8 cellular contexts compared by ENCODE assay signal in the genomic region with DNA sequence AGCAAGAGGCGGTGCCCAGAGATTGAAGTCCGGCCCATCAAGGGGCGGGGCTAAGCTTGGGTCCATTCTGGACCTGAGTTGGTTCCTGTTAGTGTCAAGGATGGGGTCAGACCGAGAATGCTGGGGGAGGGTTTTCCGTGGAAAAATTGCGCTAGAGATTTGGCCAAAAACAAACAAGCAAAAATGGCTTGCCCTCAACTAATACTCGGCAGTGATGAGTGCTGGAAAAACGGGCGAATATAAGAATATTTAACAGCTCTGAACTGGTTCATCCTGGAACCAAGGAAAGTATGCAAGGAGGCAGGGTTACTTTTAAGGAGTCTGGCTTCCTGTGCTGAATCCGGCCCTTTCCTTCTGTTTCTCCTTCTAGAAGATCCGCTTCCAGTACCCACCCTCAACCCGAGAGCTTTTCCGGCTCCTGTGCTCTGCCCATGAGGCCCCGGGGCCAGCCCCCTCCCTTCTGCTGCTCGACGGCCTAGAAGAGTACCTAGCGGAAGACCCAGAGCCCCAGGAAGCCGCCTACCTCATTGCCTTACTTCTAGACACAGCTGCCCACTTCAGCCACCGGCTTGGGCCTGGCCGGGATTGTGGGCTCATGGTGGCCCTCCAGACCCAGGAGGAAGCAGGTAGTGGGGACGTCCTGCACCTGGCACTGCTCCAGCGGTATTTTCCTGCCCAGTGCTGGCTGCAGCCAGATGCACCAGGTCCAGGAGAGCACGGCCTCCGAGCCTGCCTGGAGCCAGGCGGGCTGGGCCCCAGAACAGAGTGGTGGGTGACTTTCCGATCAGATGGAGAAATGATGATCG. TPM values are rescaled to one million over a fixed set of nuclear protein-coding genes. Genes with fewer than 3 reads are reported as not detected.
DNase-seq lines count a peak whose midpoint lies in the region; ATAC-seq and TF ChIP-seq lines count a peak whose summit lies in the region.

No MANE protein-coding gene starts in this region.

- H3K9me2 ChIP-seq in OCI-LY7 (ENCODE audit: insufficient read depth, low read length), result no peaks in the 10 kb centered on the region

- no peak overlapping the region for H3K4me3 Mint-ChIP-seq in activated T-cell treated with anti-CD3 and anti-CD28 coated beads, Interleukin-2, amount 50 U/mL, for 72 hours
- H3K4me3 Mint-ChIP-seq in osteocyte (ENCODE audit: unreplicated experiment), result no peak overlapping the region

- no peak for TF ChIP-seq CTCF in OCI-LY7 (conservative IDR thresholded peaks at IDR 0.05; ENCODE audit: low read length)
- no peak for TF ChIP-seq CTCF in fibroblast of the aortic adventitia (IDR thresholded peaks at IDR 0.05; ENCODE audit: insufficient read depth, low read length)
- TF ChIP-seq CTCF in prostate gland (IDR thresholded peaks at IDR 0.05), result peak in 1 of 4 experiments; percentile 5
- TF ChIP-seq CTCF in osteocyte (IDR thresholded peaks at IDR 0.05), result no peak

- H3K9me3 ChIP-seq in OCI-LY7 (ENCODE audit: low read length) (no peaks in the 10 kb centered on the region), prostate gland (no peaks in the 10 kb centered on the region)

- H3K4me1 ChIP-seq in OCI-LY7 (ENCODE audit: insufficient read depth, low read length, poor library complexity, severe bottlenecking), result peaks cover 48% of the 10 kb centered on the region
- peaks cover 9% of the 10 kb centered on the region for H3K4me1 ChIP-seq in prostate gland (replicated peaks)

- DNase-seq in Right ventricle myocardium superior (peak; percentile 76), Right ventricle myocardium inferior (ENCODE audit: missing footprints) (no peak), OCI-LY7 (ENCODE audit: low spot score) (peak; percentile 92), fibroblast of the aortic adventitia (ENCODE audit: low read depth) (no peak), prostate gland (ENCODE audit: low spot score) (peak; percentile 41), A172 (ENCODE audit: low spot score) (no peak), osteocyte (ENCODE audit: extremely low spot score, unreplicated experiment) (no peak)
- peak; percentile 80 to 84 for DNase-seq in activated T-cell treated with anti-CD3 and anti-CD28 coated beads, Interleukin-2, amount 50 U/mL, for 72 hours

- peaks cover 26% of the 10 kb centered on the region for H3K79me2 ChIP-seq in OCI-LY7 (ENCODE audit: insufficient read depth, low read depth, low read length)

- BruUV-seq in OCI-LY7 (replicated peaks; lab: Mats Ljungman, UMichigan), result TSS peak; percentile 97

- CTCF ChIA-PET in OCI-LY7 (lab: Charles Lee; ENCODE audit: unreplicated experiment), result interaction anchor here (0.6 to 2.6 kb wide), 6 partner anchors 30 to 1468 kb away, joined by 3 to 11 read pairs (median 3); no protein-coding TSS in a partner anchor

- H3K27me3 ChIP-seq in prostate gland (replicated peaks; ENCODE audit: insufficient read depth), result no peaks in the 10 kb centered on the region

- peak overlapping the region; percentile 87 for H3K4me3 ChIP-seq in OCI-LY7 (ENCODE audit: low read depth, low read length, poor library complexity, severe bottlenecking)
- H3K4me3 ChIP-seq in fibroblast of the aortic adventitia (ENCODE audit: low read depth, low read length), result peak overlapping the region; percentile 65
- peak overlapping the region; percentile 29 to 39 for H3K4me3 ChIP-seq in prostate gland

- H2AFZ ChIP-seq in OCI-LY7 (ENCODE audit: low read length), result peak overlapping the region; percentile 10; the same call in 1 of the 2 replicates

- H3K4me1 Mint-ChIP-seq in activated T-cell treated with anti-CD3 and anti-CD28 coated beads, Interleukin-2, amount 50 U/mL, for 72 hours (ENCODE audit: low read depth), result peaks cover 52% of the 10 kb centered on the region
- H3K4me1 Mint-ChIP-seq in osteocyte (ENCODE audit: unreplicated experiment), result peaks cover 26% of the 10 kb centered on the region

- H3K36me3 ChIP-seq in OCI-LY7 (ENCODE audit: insufficient read depth, low read length) (peaks cover 18% of the 10 kb centered on the region; the same call in 1 of the 2 replicates), prostate gland (no peaks in the 10 kb centered on the region)

- intact Hi-C loops in Right ventricle myocardium superior (cut with DNase I) (no loop called here), Right ventricle myocardium inferior (cut with DNase I) (loop anchor here (2.0 to 5.0 kb wide), 3 partner anchors 29 to 72 kb away; partner anchors contain the start of genes CCDC159, ODAD3, PRKCSH and TMEM205), OCI-LY7 (cut with micrococcal nuclease; ENCODE audit: unreplicated experiment) (loop anchor here (2.0 kb wide), 2 partner anchors 29 to 83 kb away; partner anchors contain the start of genes CCDC159 and TMEM205), prostate gland (cut with DNase I) (loop anchor here (5.0 kb wide), 1 partner anchor 38 kb away; the partner anchor contains the start of gene RAB3D)

- no peak overlapping the region for H3K27ac Mint-ChIP-seq in activated T-cell treated with anti-CD3 and anti-CD28 coated beads, Interleukin-2, amount 50 U/mL, for 72 hours
- no peak overlapping the region for H3K27ac Mint-ChIP-seq in osteocyte (ENCODE audit: unreplicated experiment)

- peak overlapping the region; percentile 80 for H3K27ac ChIP-seq in OCI-LY7 (ENCODE audit: low read depth, low read length, poor library complexity, severe bottlenecking)
- H3K27ac ChIP-seq in prostate gland, result peak overlapping the region; percentile 89 to 94

- TF ChIP-seq POLR2A in prostate gland (IDR thresholded peaks at IDR 0.05), result peak; percentile 82

- no peaks in the 10 kb centered on the region for H4K20me1 ChIP-seq in OCI-LY7 (ENCODE audit: insufficient read depth, low read length)

- H3K9me3 Mint-ChIP-seq in activated T-cell treated with anti-CD3 and anti-CD28 coated beads, Interleukin-2, amount 50 U/mL, for 72 hours, result peaks cover 0 to 2% of the 10 kb centered on the region in 2 donors
- no peaks in the 10 kb centered on the region for H3K9me3 Mint-ChIP-seq in osteocyte (ENCODE audit: unreplicated experiment)

- no peaks in the 10 kb centered on the region for H3K27me3 Mint-ChIP-seq in activated T-cell treated with anti-CD3 and anti-CD28 coated beads, Interleukin-2, amount 50 U/mL, for 72 hours (ENCODE audit: low read depth)
- no peaks in the 10 kb centered on the region for H3K27me3 Mint-ChIP-seq in osteocyte (ENCODE audit: unreplicated experiment)

- POLR2A ChIA-PET in OCI-LY7 (lab: Charles Lee), result interaction anchor here (0.6 to 2.3 kb wide), 16 partner anchors 12 to 402 kb away, joined by 3 to 10 read pairs (median 4); partner anchors contain the start of genes CCDC159, ELOF1 and TSPAN16

- peaks cover 8 to 15% of the 10 kb centered on the region in 2 donors for H3K36me3 Mint-ChIP-seq in activated T-cell treated with anti-CD3 and anti-CD28 coated beads, Interleukin-2, amount 50 U/mL, for 72 hours (ENCODE audit: insufficient read depth in 2 of 2)
- no peaks in the 10 kb centered on the region for H3K36me3 Mint-ChIP-seq in osteocyte (ENCODE audit: unreplicated experiment)

- H3K4me2 ChIP-seq in OCI-LY7 (ENCODE audit: low read length), result peak overlapping the region; percentile 73

- ATAC-seq in Right ventricle myocardium superior (ENCODE audit: poor library complexity) (peak; percentile 7), Right ventricle myocardium inferior (no peak)
- ATAC-seq in activated T-cell treated with anti-CD3 and anti-CD28 coated beads, Interleukin-2, amount 50 U/mL, for 72 hours (replicated peaks in 1 of 2), result peak; percentile 46 to 47

- 6% methylated on average over 27 of the region's 27 CpGs for WGBS in prostate gland

RNA-seq across cellular contexts. Expression of gene SWSAP1, which starts 0.9 kb away (rescaled TPM):
- 1.2 TPM for total RNA-seq in Right ventricle myocardium superior
- total RNA-seq in Right ventricle myocardium inferior, result 1.9 TPM
- total RNA-seq in OCI-LY7 (2014; rRNA removed; shearing (Covaris generic)), result 5.6 and 6.6 TPM in 2 replicates
- total RNA-seq in OCI-LY7 (2022), result 5.6 and 6.8 TPM in 2 replicates
- total RNA-seq in activated T-cell treated with anti-CD3 and anti-CD28 coated beads, Interleukin-2, amount 50 U/mL, for 72 hours, result 1 to 10 TPM; 1.9 to 2.6 TPM
- 0.41 and 0.45 TPM in 2 replicates for total RNA-seq in fibroblast of the aortic adventitia (ENCODE audit: low replicate concordance)
- total RNA-seq in prostate gland, result 1 to 10 TPM; 4.1 to 6.3 TPM
- 0.65 and 1.6 TPM in 2 replicates for total RNA-seq in A172 (2014; rRNA removed; shearing (Covaris generic))
- 1.3 and 2.4 TPM in 2 replicates for total RNA-seq in osteocyte

RNA-seq across cellular contexts. Expression of gene EPOR, which starts 8.8 kb away (rescaled TPM):
- total RNA-seq in Right ventricle myocardium superior (9.2 TPM), Right ventricle myocardium inferior (8.4 TPM), OCI-LY7 (2022) (11.3 and 15.7 TPM in 2 replicates), fibroblast of the aortic adventitia (ENCODE audit: low replicate concordance) (8.3 and 11.4 TPM in 2 replicates), prostate gland (1 to 10 TPM; 6.8 to 8.1 TPM), osteocyte (2.3 and 2.4 TPM in 2 replicates)
- total RNA-seq in OCI-LY7 (2014; rRNA removed; shearing (Covaris generic)), result 9.9 and 19.6 TPM in 2 replicates
- total RNA-seq in activated T-cell treated with anti-CD3 and anti-CD28 coated beads, Interleukin-2, amount 50 U/mL, for 72 hours, result 10 to 100 TPM in 1 of 2 donors, 1 to 10 TPM in 1; 9.6 to 11.1 TPM
- 3.7 and 5.3 TPM in 2 replicates for total RNA-seq in A172 (2014; rRNA removed; shearing (Covaris generic))

RNA-seq across cellular contexts. Expression of gene PLPPR2, which starts 20.1 kb away (rescaled TPM):
- total RNA-seq in Right ventricle myocardium superior, result 13.7 TPM
- total RNA-seq in Right ventricle myocardium inferior, result 17.7 TPM
- 0.54 and 0.88 TPM in 2 replicates for total RNA-seq in OCI-LY7 (2014; rRNA removed; shearing (Covaris generic))
- 2.7 and 3.6 TPM in 2 replicates for total RNA-seq in OCI-LY7 (2022)
- 1 to 10 TPM; 6.9 to 9.7 TPM for total RNA-seq in activated T-cell treated with anti-CD3 and anti-CD28 coated beads, Interleukin-2, amount 50 U/mL, for 72 hours
- 9.4 and 14.3 TPM in 2 replicates for total RNA-seq in fibroblast of the aortic adventitia (ENCODE audit: low replicate concordance)
- 10 to 100 TPM; 33.9 to 86.1 TPM for total RNA-seq in prostate gland
- 15.7 and 19.4 TPM in 2 replicates for total RNA-seq in A172 (2014; rRNA removed; shearing (Covaris generic))
- total RNA-seq in osteocyte, result 51.9 and 55.8 TPM in 2 replicates

RNA-seq across cellular contexts. Expression of gene CCDC159, which starts 29.0 kb away (rescaled TPM):
- total RNA-seq in Right ventricle myocardium superior (18.8 TPM), Right ventricle myocardium inferior (17.1 TPM), OCI-LY7 (2022) (18.9 and 26.1 TPM in 2 replicates), fibroblast of the aortic adventitia (ENCODE audit: low replicate concordance) (12.2 and 13.2 TPM in 2 replicates), prostate gland (10 to 100 TPM; 51.5 to 52.4 TPM), osteocyte (22.4 and 28.1 TPM in 2 replicates)
- 13.3 and 14.1 TPM in 2 replicates for total RNA-seq in OCI-LY7 (2014; rRNA removed; shearing (Covaris generic))
- 10 to 100 TPM; 27.9 to 30.7 TPM for total RNA-seq in activated T-cell treated with anti-CD3 and anti-CD28 coated beads, Interleukin-2, amount 50 U/mL, for 72 hours
- total RNA-seq in A172 (2014; rRNA removed; shearing (Covaris generic)), result 1.3 and 10.1 TPM in 2 replicates

RNA-seq across cellular contexts. Expression of gene TMEM205, which starts 29.3 kb away (rescaled TPM):
- 105 TPM for total RNA-seq in Right ventricle myocardium superior
- 106 TPM for total RNA-seq in Right ventricle myocardium inferior
- 58.4 and 58.9 TPM in 2 replicates for total RNA-seq in OCI-LY7 (2014; rRNA removed; shearing (Covaris generic))
- 32.0 and 39.9 TPM in 2 replicates for total RNA-seq in OCI-LY7 (2022)
- total RNA-seq in activated T-cell treated with anti-CD3 and anti-CD28 coated beads, Interleukin-2, amount 50 U/mL, for 72 hours, result 10 to 100 TPM; 60.4 to 64.7 TPM
- 56.8 and 79.6 TPM in 2 replicates for total RNA-seq in fibroblast of the aortic adventitia (ENCODE audit: low replicate concordance)
- 100 to 1,000 TPM; 219 to 541 TPM for total RNA-seq in prostate gland
- total RNA-seq in A172 (2014; rRNA removed; shearing (Covaris generic)), result 54.9 and 114 TPM in 2 replicates
- total RNA-seq in osteocyte, result 57.4 and 64.1 TPM in 2 replicates

Comparison
In these comparisons a context has a peak if more than half of its experiments do, and no peak if none do; other contexts are left out.
1. DNase-seq: peak in Right ventricle myocardium superior (single experiment), OCI-LY7 (single experiment), activated T-cell treated with anti-CD3 and anti-CD28 coated beads, Interleukin-2, amount 50 U/mL, for 72 hours (2 of 2) and prostate gland (single experiment); none in Right ventricle myocardium inferior (single experiment), fibroblast of the aortic adventitia (single experiment), A172 (single experiment) and osteocyte (single experiment).
2. H3K4me3 ChIP-seq: peak in every context shown above with its lines; median percentile 87 in OCI-LY7; 65 in fibroblast of the aortic adventitia; 34 in prostate gland.